ENCODE assay signal across 19 cellular contexts in genomic region chr6:140393665-140394064, GRCh38.
A peak's percentile ranks its signal among the peaks of the same experiment; 100 is the strongest.
DNase-seq lines count a peak whose midpoint lies in the region; TF ChIP-seq lines count a peak whose summit lies in the region.
"Had no signal": no experiment of that assay in that cellular context is flagged by ENCODE, and none has a peak within 500 bp of the region (broad histone marks: within the 10 kb centered on the region; RNA-seq: fewer than 3 reads in every experiment).

No MANE protein-coding gene starts in this region.

- H4K20me1 ChIP-seq in fibroblast of lung (ENCODE audit: control insufficient read depth, extremely low read depth, insufficient read depth, low read length): no peaks in the 10 kb centered on the region

- no peaks in the 10 kb centered on the region for H3K9me3 ChIP-seq in fibroblast of lung (ENCODE audit: control insufficient read depth, insufficient read depth, low read depth, low read length)

- TF ChIP-seq CTCF in fibroblast of lung (conservative IDR thresholded peaks at IDR 0.05 in 1 of 2, IDR thresholded peaks at IDR 0.05 in 1 of 2; ENCODE audit: low read depth in 1 of 2, low read length in 2 of 2): no peak

- H3K27me3 ChIP-seq in fibroblast of lung (ENCODE audit: control insufficient read depth, insufficient read depth, low read length): no peaks in the 10 kb centered on the region

- H3K4me1 ChIP-seq in fibroblast of lung (ENCODE audit: control insufficient read depth, extremely low read depth, insufficient read depth, low read length): no peaks in the 10 kb centered on the region

- H3K4me3 ChIP-seq in fibroblast of lung (replicated peaks in 1 of 4; ENCODE audit: control extremely low read depth in 1 of 4, insufficient read depth in 1 of 4, low read depth in 3 of 4, low read length in 4 of 4): no peak overlapping the region

- in situ Hi-C loops in KBM-7 (cut with MboI; ENCODE audit: low pct_unique_long_range_greater_than_20kb, low sequenced_read_pairs): no loop called here

- DNase-seq in DMS 273 (lab: John Stamatoyannopoulos, UW; ENCODE audit: unreplicated experiment) (peak; percentile 26), DMS 273 treated with DMSO at 0.1 percent for 48 hours (lab: John Stamatoyannopoulos, UW) (no peak), NOMO-1 treated with DMSO at 0.1 percent for 48 hours (lab: John Stamatoyannopoulos, UW; ENCODE audit: unreplicated experiment) (peak; percentile 64), fibroblast of lung (ENCODE audit: low read depth in 2 of 2) (peak in 1 of 2 donors; percentile 82), pulmonary artery endothelial cell (ENCODE audit: low read depth, low spot score) (peak; percentile 78), KBM-7 (no peak), NCI-H1694 (lab: John Stamatoyannopoulos, UW) (no peak), NCI-H524 treated with DMSO at 0.1 percent for 48 hours (lab: John Stamatoyannopoulos, UW) (no peak)
- DNase-seq: activated CD4-positive, CD25-positive, alpha-beta regulatory T cell; activated gamma-delta T cell; amygdala; C1 segment of cervical spinal cord; cerebellar nuclear complex; head of caudate nucleus; immature natural killer cell; NCI-H1105; stimulated activated naive CD4-positive, alpha-beta T cell treated with Interleukin-2 at 50 U/mL for 16 hours had no signal

- H3K79me2 ChIP-seq in fibroblast of lung (ENCODE audit: control insufficient read depth, insufficient read depth, low read length): no peaks in the 10 kb centered on the region

- no peak overlapping the region for H3K27ac ChIP-seq in fibroblast of lung (ENCODE audit: insufficient read depth, low read length)
- H3K27ac ChIP-seq: 22Rv1, HL-60 had no signal

- H2AFZ ChIP-seq in fibroblast of lung (ENCODE audit: low read length): peak overlapping the region; percentile 13

- H3K9ac ChIP-seq in fibroblast of lung (ENCODE audit: insufficient read depth, low read length): no peak overlapping the region

- no peak overlapping the region for H3K4me2 ChIP-seq in fibroblast of lung (ENCODE audit: extremely low read depth, insufficient read depth, low read length)

- H3K36me3 ChIP-seq in fibroblast of lung (ENCODE audit: control insufficient read depth, insufficient read depth, low read length): no peaks in the 10 kb centered on the region

Comparison
In these comparisons a context has a peak if more than half of its experiments do, and no peak if none do; other contexts are left out.
1. DNase-seq: peak in DMS 273 (single experiment), NOMO-1 treated with DMSO at 0.1 percent for 48 hours (single experiment) and pulmonary artery endothelial cell (single experiment); none in DMS 273 treated with DMSO at 0.1 percent for 48 hours (single experiment), KBM-7 (single experiment), NCI-H1694 (single experiment) and NCI-H524 treated with DMSO at 0.1 percent for 48 hours (single experiment).